ENCODE assay signal across 8 cellular contexts in the genomic region with DNA sequence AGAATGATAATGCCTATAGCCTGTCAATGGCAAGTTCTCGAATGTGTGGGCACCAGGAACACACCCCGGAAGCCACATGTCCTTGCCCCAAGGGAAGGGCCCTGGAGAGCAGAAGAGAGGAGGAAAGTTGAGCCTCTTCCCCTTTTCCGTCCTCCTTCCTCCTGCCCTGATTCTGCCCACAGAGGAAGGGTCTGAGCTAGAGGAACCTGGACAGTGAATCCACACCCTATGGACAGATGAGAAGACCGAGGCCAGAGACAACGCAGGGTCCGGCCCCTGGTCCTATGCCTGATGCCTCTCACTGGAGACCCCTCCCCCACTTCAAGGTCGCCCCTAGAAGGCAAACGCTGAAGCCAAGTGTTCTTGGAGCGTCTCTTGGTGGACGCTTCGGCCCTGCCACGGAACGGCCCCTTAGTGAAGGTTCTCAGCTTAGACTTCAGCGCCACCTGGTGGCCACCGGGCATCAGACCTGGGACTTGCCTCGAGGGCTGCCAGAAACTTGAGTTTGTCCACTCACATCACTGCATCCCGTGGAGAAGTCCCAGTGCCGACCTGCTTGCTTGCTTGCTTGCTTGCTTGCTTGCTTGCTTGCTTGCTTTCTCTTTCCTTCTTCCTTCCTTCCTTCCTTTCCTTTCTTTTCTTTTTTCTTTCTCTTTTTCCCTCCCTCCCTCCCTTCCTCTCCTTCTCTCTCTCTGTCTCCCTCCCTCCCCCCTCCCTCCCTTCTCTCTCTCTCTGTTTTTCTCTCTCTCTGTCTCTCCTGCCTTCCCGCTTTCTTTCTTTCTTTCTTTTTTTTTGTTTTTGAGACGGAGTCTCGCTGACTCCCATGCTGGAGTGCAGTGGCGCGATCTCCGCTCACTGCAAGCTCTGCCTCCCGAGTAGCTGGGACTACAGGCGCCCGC. TPM values are rescaled to one million over a fixed set of nuclear protein-coding genes. Genes with fewer than 3 reads are reported as not detected.
A peak's percentile ranks its signal among the peaks of the same experiment; 100 is the strongest.
DNase-seq lines count a peak whose midpoint lies in the region; ATAC-seq and TF ChIP-seq lines count a peak whose summit lies in the region.

No MANE protein-coding gene starts in this region.

- peak overlapping the region; percentile 12 for H3K4me3 ChIP-seq in NT2/D1 (ENCODE audit: insufficient read length, low read depth)
- H3K4me3 ChIP-seq in effector memory CD4-positive, alpha-beta T cell (ENCODE audit: insufficient read depth, low read depth, low read length, poor library complexity, severe bottlenecking), result no peak overlapping the region

- no peaks in the 10 kb centered on the region for H3K9me3 ChIP-seq in NT2/D1 (ENCODE audit: insufficient read depth, low read length)
- no peaks in the 10 kb centered on the region for H3K9me3 ChIP-seq in effector memory CD4-positive, alpha-beta T cell (ENCODE audit: control insufficient read depth, low read length)

- H3K4me1 ChIP-seq in NT2/D1 (ENCODE audit: insufficient read depth, insufficient read length), result peaks cover 2% of the 10 kb centered on the region
- H3K4me1 ChIP-seq in effector memory CD4-positive, alpha-beta T cell (ENCODE audit: control insufficient read depth, insufficient read depth, low read length, poor library complexity, severe bottlenecking), result peaks cover 5% of the 10 kb centered on the region

- peak in 71 of 76 experiments; percentile 9 to 86 (median 69) for DNase-seq in HUDEP-2 (lab: John Stamatoyannopoulos, UW; ENCODE audit: unreplicated experiment in 76 of 76)
- DNase-seq in NT2/D1 (ENCODE audit: low read depth, low spot score), result peak; percentile 82
- peak; percentile 98 for DNase-seq in activated CD8-positive, alpha-beta memory T cell treated with anti-CD3 and anti-CD28 coated beads for 24 hours
- peak; percentile 70 to 84 (median 76) for DNase-seq in effector memory CD4-positive, alpha-beta T cell
- DNase-seq in mesenteric fat pad (ENCODE audit: low spot score), result peak; percentile 97
- DNase-seq in stimulated activated CD8-positive, alpha-beta memory T cell treated with anti-CD3 and anti-CD28 coated beads, Interleukin-15, amount 100 ng/mL, for 24 hours (ENCODE audit: low read depth), result peak; percentile 93

- peak; percentile 95 for TF ChIP-seq CTCF in GM12873 (IDR thresholded peaks at IDR 0.05; ENCODE audit: insufficient read depth, low read depth, low read length, missing control alignments)

- H3K9ac ChIP-seq in NT2/D1 (ENCODE audit: insufficient read length, low read depth), result no peak overlapping the region

- no peaks in the 10 kb centered on the region for H3K36me3 ChIP-seq in NT2/D1 (ENCODE audit: insufficient read depth, insufficient read length, low read length)
- H3K36me3 ChIP-seq in effector memory CD4-positive, alpha-beta T cell (ENCODE audit: control insufficient read depth, insufficient read depth, low read length), result no peaks in the 10 kb centered on the region

- H3K27ac ChIP-seq in effector memory CD4-positive, alpha-beta T cell (ENCODE audit: insufficient read depth, low read length, poor library complexity, severe bottlenecking), result no peak overlapping the region

- no peaks in the 10 kb centered on the region for H3K27me3 ChIP-seq in NT2/D1 (ENCODE audit: insufficient read depth, insufficient read length)
- no peaks in the 10 kb centered on the region for H3K27me3 ChIP-seq in effector memory CD4-positive, alpha-beta T cell (replicated peaks; ENCODE audit: control insufficient read depth, insufficient read depth, low read length, poor library complexity, severe bottlenecking)

- ATAC-seq in GM18498 (IDR thresholded peaks at IDR 0.05; ENCODE audit: unreplicated experiment), result no peak

RNA-seq across cellular contexts. Expression of gene SPNS3, which starts 20.6 kb away (rescaled TPM):
- not detected for total RNA-seq in mesenteric fat pad

RNA-seq across cellular contexts. Expression of gene UBE2G1, which starts 46.7 kb away (rescaled TPM):
- 57.6 TPM for total RNA-seq in mesenteric fat pad
